ENCODE assay signal across 20 cellular contexts in genomic region chr4:25635501-25635900, GRCh38. TPM values are rescaled to one million over a fixed set of nuclear protein-coding genes. Genes with fewer than 3 reads are reported as not detected.
"Had no signal": no experiment of that assay in that cellular context is flagged by ENCODE, and none has a peak within 500 bp of the region (broad histone marks: within the 10 kb centered on the region; RNA-seq: fewer than 3 reads in every experiment).

No MANE protein-coding gene starts in this region.

- DNase-seq: activated CD4-positive, alpha-beta T cell treated with anti-CD3 and anti-CD28 coated beads, Interleukin-2, amount 50 U/mL, for 48 hours; activated CD4-positive, CD25-positive, alpha-beta regulatory T cell treated with anti-CD3 and anti-CD28 coated beads, Interleukin-2, amount 50 U/mL, for 72 hours; activated CD8-positive, alpha-beta memory T cell treated with anti-CD3 and anti-CD28 coated beads, Interleukin-2, amount 10 ng/mL, durations not matched to agents 7 days and 5 days; activated effector memory CD4-positive, alpha-beta T cell treated with Interleukin-2 at 50 U/mL for 16 hours; activated T-cell treated with anti-CD3 and anti-CD28 coated beads, Interleukin-2, amount 50 U/mL, for 24 hours; amniotic stem cell; body of pancreas; cerebellar nuclear complex; effector memory CD8-positive, alpha-beta T cell; erythroblast; hippocampal formation; left cardiac atrium; naive thymus-derived CD8-positive, alpha-beta T cell; right cardiac atrium; thyroid gland; uterus had no signal

- H3K27ac ChIP-seq: body of pancreas, thyroid gland, uterus had no signal

- H3K4me3 ChIP-seq: body of pancreas, lung, thyroid gland, uterus had no signal

- ATAC-seq: activated CD8-positive, alpha-beta memory T cell treated with anti-CD3 and anti-CD28 coated beads, Interleukin-2, amount 10 ng/mL, durations not matched to agents 7 days and 5 days; activated naive CD4-positive, alpha-beta T cell treated with anti-CD3 and anti-CD28 coated beads, Interleukin-2, amount 50 U/mL, for 72 hours; body of pancreas; effector memory CD8-positive, alpha-beta T cell; left cardiac atrium; naive thymus-derived CD8-positive, alpha-beta T cell; right cardiac atrium; stimulated activated effector memory CD8-positive, alpha-beta T cell treated with anti-CD3 and anti-CD28 coated beads, Interleukin-12 subunit alpha, Interleukin-12 subunit beta, amount 100 ng/mL, for 72 hours had no signal

- H3K27me3 ChIP-seq: body of pancreas, thyroid gland, uterus had no signal

- H3K36me3 ChIP-seq: thyroid gland, uterus had no signal

- H3K9me3 ChIP-seq: body of pancreas, thyroid gland, uterus had no signal

- H3K4me1 ChIP-seq: body of pancreas, uterus had no signal

RNA-seq across cellular contexts. Expression of gene SLC34A2, which starts 20.1 kb away (rescaled TPM):
- total RNA-seq: activated CD8-positive, alpha-beta memory T cell treated with anti-CD3 and anti-CD28 coated beads, Interleukin-2, amount 10 ng/mL, durations not matched to agents 7 days and 5 days; activated naive CD4-positive, alpha-beta T cell treated with anti-CD3 and anti-CD28 coated beads, Interleukin-2, amount 50 U/mL, for 72 hours; glomerular endothelial cell; naive thymus-derived CD8-positive, alpha-beta T cell had no signal
